Comparison of ENCODE assay signal across 11 cellular contexts in the genomic region with DNA sequence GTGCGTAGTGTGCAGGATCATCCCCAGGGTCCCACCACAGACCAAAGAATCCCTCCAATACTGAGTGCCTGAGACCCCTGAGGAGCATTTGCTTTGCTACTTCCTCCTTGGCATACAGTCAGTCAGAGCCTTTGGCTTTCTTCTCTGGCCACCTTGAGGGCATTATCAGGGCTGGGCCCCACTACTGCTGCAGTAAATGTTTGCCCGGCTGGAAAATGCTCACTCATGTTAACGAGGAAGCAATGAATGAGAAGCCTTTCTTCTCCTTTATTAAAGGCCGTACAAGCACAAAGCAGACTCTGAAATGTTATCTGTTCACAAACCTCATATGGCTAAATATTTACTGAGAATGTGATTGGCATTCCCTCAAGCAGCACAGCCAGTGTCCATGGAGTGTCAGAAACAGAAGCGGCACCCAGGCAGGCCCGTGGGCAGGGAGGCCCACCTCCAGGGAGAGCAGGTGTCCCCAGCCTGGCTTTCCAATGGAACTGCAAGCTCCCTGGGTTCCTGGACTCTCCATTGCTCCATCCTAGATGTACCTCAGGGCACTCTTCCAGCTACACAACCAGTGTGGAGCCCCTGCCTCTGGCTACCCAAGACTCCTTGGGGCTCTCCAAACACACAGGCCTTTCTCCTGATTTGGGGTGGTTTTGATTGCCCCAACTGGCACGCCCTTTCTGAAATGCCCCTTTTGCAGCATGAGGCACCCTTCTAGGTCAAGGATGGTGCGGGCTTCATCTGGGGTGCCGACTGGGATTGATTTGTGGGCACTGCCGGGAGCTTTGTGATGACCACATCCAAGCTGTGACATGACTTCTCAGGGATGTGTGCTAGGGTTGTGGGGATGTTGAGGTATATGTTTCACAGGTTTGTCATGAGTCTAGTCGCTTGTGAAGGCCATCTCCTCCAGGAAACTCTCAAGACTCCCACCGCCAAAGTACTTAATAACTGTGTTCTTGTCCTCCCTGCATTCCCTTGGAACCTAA.
DNase-seq lines count a peak whose midpoint lies in the region; ATAC-seq and TF ChIP-seq lines count a peak whose summit lies in the region.
"Had no signal": no experiment of that assay in that cellular context is flagged by ENCODE, and none has a peak within 500 bp of the region (broad histone marks: within the 10 kb centered on the region; RNA-seq: fewer than 3 reads in every experiment).

No MANE protein-coding gene starts in this region.

- no peaks in the 10 kb centered on the region for H3K36me3 Mint-ChIP-seq in brain

- H3K27me3 Mint-ChIP-seq in brain: peaks cover 8% of the 10 kb centered on the region

- ATAC-seq in mucosa of descending colon: peak; percentile 84
- ATAC-seq in HG03354 (IDR thresholded peaks at IDR 0.05; ENCODE audit: poor library complexity, severe bottlenecking, unreplicated experiment): no peak
- ATAC-seq in HG02571 (IDR thresholded peaks at IDR 0.05; ENCODE audit: unreplicated experiment): no peak

- peaks cover 14% of the 10 kb centered on the region for H3K4me1 ChIP-seq in mucosa of descending colon (ENCODE audit: low read depth)

- no peaks in the 10 kb centered on the region for H3K36me3 ChIP-seq in mucosa of descending colon (ENCODE audit: low read depth)

- intact Hi-C loops in mucosa of descending colon (cut with DNase I, micrococcal nuclease): no loop called here

- H3K4me1 Mint-ChIP-seq in brain: peaks cover 43% of the 10 kb centered on the region

- peaks cover 9 to 40% (median 22%) of the 10 kb centered on the region in 5 experiments for H3K9me3 Mint-ChIP-seq in brain

- H3K4me3 Mint-ChIP-seq in brain: peak overlapping the region in 1 of 5 experiments; percentile 44
- H3K4me3 Mint-ChIP-seq: B cell had no signal

- DNase-seq in AML-193 (lab: John Stamatoyannopoulos, UW): peak; percentile 52 to 68
- peak; percentile 20 for DNase-seq in GF-D8 (lab: John Stamatoyannopoulos, UW)
- no peak for DNase-seq in mucosa of descending colon
- no peak for DNase-seq in DMS114 treated with DMSO at 0.1 percent for 48 hours (lab: John Stamatoyannopoulos, UW; ENCODE audit: unreplicated experiment)
- DNase-seq in kidney tubule cell (ENCODE audit: low spot score): no peak
- DNase-seq: activated CD4-positive, alpha-beta T cell treated with anti-CD3 and anti-CD28 coated beads for 4 hours; effector memory CD4-positive, alpha-beta T cell had no signal

- peak overlapping the region; percentile 44 to 90 (median 72) for H3K27ac Mint-ChIP-seq in brain
- H3K27ac Mint-ChIP-seq: B cell had no signal

- TF ChIP-seq CTCF in brain (conservative IDR thresholded peaks at IDR 0.05): no peak
- no peak for TF ChIP-seq CTCF in mucosa of descending colon (IDR thresholded peaks at IDR 0.05)

- H3K9me3 ChIP-seq in mucosa of descending colon: peaks cover 8% of the 10 kb centered on the region

- H3K4me3 ChIP-seq in mucosa of descending colon: no peak overlapping the region

Comparison
In these comparisons a context has a peak if more than half of its experiments do, and no peak if none do; other contexts are left out.
1. DNase-seq: peak in AML-193 (2 of 2) and GF-D8 (single experiment); none in mucosa of descending colon (0 of 3), DMS114 treated with DMSO at 0.1 percent for 48 hours (single experiment) and kidney tubule cell (single experiment).